In the genomic region with DNA sequence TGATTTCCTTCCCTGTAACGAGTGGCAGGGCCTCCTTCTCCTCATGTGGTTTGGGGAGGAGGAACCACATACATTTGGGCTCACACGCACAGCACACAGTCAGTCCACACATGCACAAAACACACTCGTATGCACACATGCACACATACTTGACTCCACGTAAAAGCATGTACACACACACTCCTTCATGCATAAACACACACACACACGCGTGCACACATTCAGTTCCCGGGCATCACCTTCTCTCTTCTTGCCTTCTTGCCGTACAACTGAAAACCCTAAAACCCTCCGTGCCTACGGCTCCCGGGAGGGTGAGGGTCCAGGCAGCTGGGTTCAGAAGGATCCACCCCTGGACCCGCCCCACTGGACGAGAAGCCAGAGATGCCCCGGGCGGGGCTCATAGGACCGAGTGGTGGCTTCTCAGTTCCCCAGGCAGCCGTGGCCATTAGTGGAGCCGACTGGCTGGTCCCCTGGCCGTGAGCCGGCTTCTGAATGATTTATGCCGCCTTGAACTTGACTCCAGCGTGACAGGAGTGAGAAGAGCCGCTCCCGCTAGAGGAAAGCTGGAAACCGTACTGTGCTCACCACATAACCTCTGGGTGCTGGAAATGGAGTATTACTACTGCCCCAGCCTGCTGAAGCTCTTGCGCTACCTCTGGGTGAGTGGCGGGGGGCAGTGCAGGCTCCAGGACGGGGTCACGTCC, we compare ENCODE assay signal across 9 cellular contexts.
A peak's percentile ranks its signal among the peaks of the same experiment; 100 is the strongest.
DNase-seq lines count a peak whose midpoint lies in the region; ATAC-seq and TF ChIP-seq lines count a peak whose summit lies in the region.
"Had no signal": no experiment of that assay in that cellular context is flagged by ENCODE, and none has a peak within 500 bp of the region (broad histone marks: within the 10 kb centered on the region; RNA-seq: fewer than 3 reads in every experiment).

No MANE protein-coding gene starts in this region.

- peaks cover 0 to 36% (median 0%) of the 10 kb centered on the region in 3 donors for H3K36me3 ChIP-seq in esophagus squamous epithelium
- no peaks in the 10 kb centered on the region for H3K36me3 ChIP-seq in rectal smooth muscle tissue (ENCODE audit: control insufficient read depth, insufficient read depth, low read length)

- peaks cover 8 to 45% (median 9%) of the 10 kb centered on the region in 3 donors for H3K4me1 ChIP-seq in esophagus squamous epithelium
- H3K4me1 ChIP-seq in rectal smooth muscle tissue (ENCODE audit: control insufficient read depth, insufficient read depth, low read length), result no peaks in the 10 kb centered on the region

- peak overlapping the region; percentile 8 for H3K9ac ChIP-seq in rectal smooth muscle tissue (ENCODE audit: low read length)

- intact Hi-C loops in esophagus squamous epithelium (cut with DNase I), result no loop called here

- ATAC-seq in HG03521 (IDR thresholded peaks at IDR 0.05; ENCODE audit: unreplicated experiment) (no peak), HG02759 (IDR thresholded peaks at IDR 0.05; ENCODE audit: unreplicated experiment) (no peak)
- ATAC-seq: Panc1 had no signal

- H3K27ac ChIP-seq in esophagus squamous epithelium (peak overlapping the region in 3 of 4 donors; percentile 17 to 67 (median 54)), rectal smooth muscle tissue (ENCODE audit: low read depth, low read length) (no peak overlapping the region)

- H3K27me3 ChIP-seq in esophagus squamous epithelium, result no peaks in the 10 kb centered on the region
- H3K27me3 ChIP-seq in rectal smooth muscle tissue (ENCODE audit: control insufficient read depth, insufficient read depth, low read length), result no peaks in the 10 kb centered on the region

- TF ChIP-seq CTCF in esophagus squamous epithelium (IDR thresholded peaks at IDR 0.05), result no peak

- WGBS in esophagus squamous epithelium, 2 donors, result 28 to 51% methylated on average over 17 to 20 of the region's 29 CpGs

- DNase-seq in DMS79 treated with DMSO at 0.1 percent for 48 hours (lab: John Stamatoyannopoulos, UW), result peak; percentile 11
- peak; percentile 34 to 39 for DNase-seq in activated CD4-positive, alpha-beta T cell treated with anti-CD3 and anti-CD28 coated beads, Interleukin-2, amount 50 U/mL, for 48 hours
- DNase-seq in esophagus squamous epithelium (lab: John Stamatoyannopoulos, UW), result no peak
- no peak for DNase-seq in dermis blood vessel endothelial cell
- DNase-seq in activated gamma-delta T cell treated with Interleukin-2 at 50 U/mL for 16 hours, result no peak

- peak overlapping the region in 3 of 4 donors; percentile 13 to 53 (median 22) for H3K4me3 ChIP-seq in esophagus squamous epithelium
- peak overlapping the region; percentile 50 for H3K4me3 ChIP-seq in rectal smooth muscle tissue (ENCODE audit: low read length)

- no peaks in the 10 kb centered on the region for H3K9me3 ChIP-seq in esophagus squamous epithelium

- TF ChIP-seq POLR2A in esophagus squamous epithelium (IDR thresholded peaks at IDR 0.05), result no peak

Comparison
In these comparisons a context has a peak if more than half of its experiments do, and no peak if none do; other contexts are left out.
1. DNase-seq: peak in DMS79 treated with DMSO at 0.1 percent for 48 hours (single experiment) and activated CD4-positive, alpha-beta T cell treated with anti-CD3 and anti-CD28 coated beads, Interleukin-2, amount 50 U/mL, for 48 hours (2 of 2); none in esophagus squamous epithelium (single experiment), dermis blood vessel endothelial cell (single experiment) and activated gamma-delta T cell treated with Interleukin-2 at 50 U/mL for 16 hours (single experiment).